ENCODE assay signal across 3 cellular contexts in genomic region chr22:24406322-24407277, GRCh38.
TF ChIP-seq lines count a peak whose summit lies in the region.

No MANE protein-coding gene starts in this region.

TF ChIP-seq in SK-N-SH, 30 proteins besides CTCF, POLR2A, EP300 and RAD21:
- TF ChIP-seq RFX5 (IDR thresholded peaks at IDR 0.05; ENCODE audit: low read length) (no peak), RXRA (IDR thresholded peaks at IDR 0.05; ENCODE audit: borderline replicate concordance, low read depth) (no peak), FOSL2 (IDR thresholded peaks at IDR 0.05; ENCODE audit: borderline replicate concordance, low read depth) (no peak)
- TF ChIP-seq, protein P1, sequence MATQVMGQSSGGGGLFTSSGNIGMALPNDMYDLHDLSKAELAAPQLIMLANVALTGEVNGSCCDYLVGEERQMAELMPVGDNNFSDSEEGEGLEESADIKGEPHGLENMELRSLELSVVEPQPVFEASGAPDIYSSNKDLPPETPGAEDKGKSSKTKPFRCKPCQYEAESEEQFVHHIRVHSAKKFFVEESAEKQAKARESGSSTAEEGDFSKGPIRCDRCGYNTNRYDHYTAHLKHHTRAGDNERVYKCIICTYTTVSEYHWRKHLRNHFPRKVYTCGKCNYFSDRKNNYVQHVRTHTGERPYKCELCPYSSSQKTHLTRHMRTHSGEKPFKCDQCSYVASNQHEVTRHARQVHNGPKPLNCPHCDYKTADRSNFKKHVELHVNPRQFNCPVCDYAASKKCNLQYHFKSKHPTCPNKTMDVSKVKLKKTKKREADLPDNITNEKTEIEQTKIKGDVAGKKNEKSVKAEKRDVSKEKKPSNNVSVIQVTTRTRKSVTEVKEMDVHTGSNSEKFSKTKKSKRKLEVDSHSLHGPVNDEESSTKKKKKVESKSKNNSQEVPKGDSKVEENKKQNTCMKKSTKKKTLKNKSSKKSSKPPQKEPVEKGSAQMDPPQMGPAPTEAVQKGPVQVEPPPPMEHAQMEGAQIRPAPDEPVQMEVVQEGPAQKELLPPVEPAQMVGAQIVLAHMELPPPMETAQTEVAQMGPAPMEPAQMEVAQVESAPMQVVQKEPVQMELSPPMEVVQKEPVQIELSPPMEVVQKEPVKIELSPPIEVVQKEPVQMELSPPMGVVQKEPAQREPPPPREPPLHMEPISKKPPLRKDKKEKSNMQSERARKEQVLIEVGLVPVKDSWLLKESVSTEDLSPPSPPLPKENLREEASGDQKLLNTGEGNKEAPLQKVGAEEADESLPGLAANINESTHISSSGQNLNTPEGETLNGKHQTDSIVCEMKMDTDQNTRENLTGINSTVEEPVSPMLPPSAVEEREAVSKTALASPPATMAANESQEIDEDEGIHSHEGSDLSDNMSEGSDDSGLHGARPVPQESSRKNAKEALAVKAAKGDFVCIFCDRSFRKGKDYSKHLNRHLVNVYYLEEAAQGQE (IDR thresholded peaks at IDR 0.05; ENCODE audit: low read depth, low read length), result no peak

TF ChIP-seq in SK-N-SH treated with all-trans-retinoic acid at 6 μM for 48 hours, 23 proteins besides CTCF, POLR2A, EP300 and RAD21:
- TF ChIP-seq ARNTL (CRISPR knock-in tag; IDR thresholded peaks at IDR 0.05; ENCODE audit: borderline replicate concordance, low read depth) (no peak), ISL1 (CRISPR knock-in tag; IDR thresholded peaks at IDR 0.05) (no peak), SNAI2 (CRISPR knock-in tag; IDR thresholded peaks at IDR 0.05) (no peak), BACH2 (CRISPR knock-in tag; IDR thresholded peaks at IDR 0.05; ENCODE audit: borderline replicate concordance) (no peak), ZNF70 (CRISPR knock-in tag; IDR thresholded peaks at IDR 0.05) (no peak), ESRRG (CRISPR knock-in tag; IDR thresholded peaks at IDR 0.05) (no peak), OSR1 (CRISPR knock-in tag; IDR thresholded peaks at IDR 0.05) (no peak), TOX (CRISPR knock-in tag; IDR thresholded peaks at IDR 0.05; ENCODE audit: borderline replicate concordance) (no peak), ZC3H10 (CRISPR knock-in tag; IDR thresholded peaks at IDR 0.05) (no peak), GLIS3 (CRISPR knock-in tag; IDR thresholded peaks at IDR 0.05) (no peak), TSHZ2 (CRISPR knock-in tag; IDR thresholded peaks at IDR 0.05) (no peak)

TF ChIP-seq in IMR-90, 13 proteins besides CTCF, POLR2A, EP300 and RAD21:
- TF ChIP-seq USF2 (IDR thresholded peaks at IDR 0.05; ENCODE audit: low read depth, low read length), result no peak
- TF ChIP-seq MAZ (IDR thresholded peaks at IDR 0.05; ENCODE audit: borderline replicate concordance, low read depth, low read length), result no peak
- TF ChIP-seq CHD1 (IDR thresholded peaks at IDR 0.05; ENCODE audit: low read depth, low read length), result no peak
- no peak for TF ChIP-seq SMC3 (IDR thresholded peaks at IDR 0.05; ENCODE audit: low read depth, low read length)
- no peak for TF ChIP-seq CEBPB (IDR thresholded peaks at IDR 0.05; ENCODE audit: low read depth, low read length)
- no peak for TF ChIP-seq MXI1 (IDR thresholded peaks at IDR 0.05; ENCODE audit: borderline replicate concordance, low read depth, low read length)
- no peak for TF ChIP-seq BHLHE40 (IDR thresholded peaks at IDR 0.05; ENCODE audit: low read depth, low read length)
- TF ChIP-seq FOS (IDR thresholded peaks at IDR 0.05; ENCODE audit: low read depth, low read length), result no peak
- no peak for TF ChIP-seq RFX5 (IDR thresholded peaks at IDR 0.05; ENCODE audit: low read depth, low read length)
- TF ChIP-seq, protein P2, sequence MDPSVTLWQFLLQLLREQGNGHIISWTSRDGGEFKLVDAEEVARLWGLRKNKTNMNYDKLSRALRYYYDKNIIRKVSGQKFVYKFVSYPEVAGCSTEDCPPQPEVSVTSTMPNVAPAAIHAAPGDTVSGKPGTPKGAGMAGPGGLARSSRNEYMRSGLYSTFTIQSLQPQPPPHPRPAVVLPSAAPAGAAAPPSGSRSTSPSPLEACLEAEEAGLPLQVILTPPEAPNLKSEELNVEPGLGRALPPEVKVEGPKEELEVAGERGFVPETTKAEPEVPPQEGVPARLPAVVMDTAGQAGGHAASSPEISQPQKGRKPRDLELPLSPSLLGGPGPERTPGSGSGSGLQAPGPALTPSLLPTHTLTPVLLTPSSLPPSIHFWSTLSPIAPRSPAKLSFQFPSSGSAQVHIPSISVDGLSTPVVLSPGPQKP (IDR thresholded peaks at IDR 0.05; ENCODE audit: borderline replicate concordance, low read depth, low read length), result no peak
